Comparison of ENCODE assay signal across 34 cellular contexts in the genomic region with DNA sequence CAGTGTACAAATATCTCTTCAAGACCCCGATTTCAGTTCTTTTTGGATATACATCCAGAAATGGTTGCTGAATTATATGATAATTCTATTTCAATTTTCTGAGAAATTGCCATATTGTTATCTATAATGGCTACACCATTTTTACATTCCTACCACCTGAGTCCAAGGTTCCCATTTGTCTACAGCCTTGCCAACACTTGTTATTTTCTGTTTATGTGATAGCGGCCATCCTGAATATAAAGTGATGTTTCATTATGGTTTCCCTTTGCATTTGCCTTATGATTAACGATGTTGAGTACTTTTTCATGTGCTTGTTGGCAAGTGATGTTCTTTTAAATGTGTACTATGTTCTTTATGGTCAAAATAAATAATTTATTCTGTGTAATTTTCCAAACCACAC. TPM values are rescaled to one million over a fixed set of nuclear protein-coding genes. Genes with fewer than 3 reads are reported as not detected.
"Had no signal": no experiment of that assay in that cellular context is flagged by ENCODE, and none has a peak within 500 bp of the region (broad histone marks: within the 10 kb centered on the region; RNA-seq: fewer than 3 reads in every experiment).

No MANE protein-coding gene starts in this region.

- ATAC-seq: activated naive CD4-positive, alpha-beta T cell treated with anti-CD3 and anti-CD28 coated beads, Interleukin-2, amount 50 U/mL, for 72 hours; activated naive CD8-positive, alpha-beta T cell treated with anti-CD3 and anti-CD28 coated beads, Interleukin-2, amount 50 U/mL, for 24 hours; activated T-cell treated with anti-CD3 and anti-CD28 coated beads, Interleukin-2, amount 50 U/mL, for 4 hours; activated T-cell treated with anti-CD3 and anti-CD28 coated beads, Interleukin-2, amount 50 U/mL, for 72 hours; activated T-helper 17 cell treated with anti-CD3 and anti-CD28 coated beads, Interleukin-2, amount 50 U/mL, for 72 hours; body of pancreas had no signal

- H3K4me3 ChIP-seq: adrenal gland, ascending aorta, body of pancreas, breast epithelium, cardiac muscle cell had no signal

- FAIRE-seq: astrocyte, bronchial epithelial cell had no signal

- H3K36me3 ChIP-seq: adrenal gland, ascending aorta, brain microvascular endothelial cell, breast epithelium, cardiac muscle cell had no signal

- H3K27ac ChIP-seq: adrenal gland, ascending aorta, body of pancreas, brain microvascular endothelial cell, breast epithelium, cardiac muscle cell had no signal

- DNase-seq: activated effector memory CD4-positive, alpha-beta T cell treated with anti-CD3 and anti-CD28 coated beads, Interleukin-2, amount 50 U/mL, for 16 hours; activated effector memory CD4-positive, alpha-beta T cell treated with Interleukin-2 at 50 U/mL for 16 hours; activated gamma-delta T cell; activated gamma-delta T cell treated with Interleukin-2 at 50 U/mL for 16 hours; activated naive CD4-positive, alpha-beta T cell; activated naive CD4-positive, alpha-beta T cell treated with anti-CD3 and anti-CD28 coated beads for 36 hours; activated naive CD4-positive, alpha-beta T cell treated with anti-CD3 and anti-CD28 coated beads, Interleukin-2, amount 10 ng/mL, durations not matched to agents 7 days and 5 days; activated naive CD4-positive, alpha-beta T cell treated with anti-CD3 and anti-CD28 coated beads, Interleukin-2, amount 50 U/mL, for 16 hours; activated naive CD4-positive, alpha-beta T cell treated with Interleukin-2 at 50 U/mL for 16 hours; activated naive CD8-positive, alpha-beta T cell treated with anti-CD3 and anti-CD28 coated beads for 36 hours; activated naive CD8-positive, alpha-beta T cell treated with anti-CD3 and anti-CD28 coated beads, Interleukin-2, amount 10 ng/mL, durations not matched to agents 7 days and 5 days; activated naive CD8-positive, alpha-beta T cell treated with anti-CD3 and anti-CD28 coated beads, Interleukin-2, amount 50 U/mL, for 24 hours; activated T-cell treated with anti-CD3 and anti-CD28 coated beads, Interleukin-2, amount 50 U/mL, for 24 hours; activated T-cell treated with anti-CD3 and anti-CD28 coated beads, Interleukin-2, amount 50 U/mL, for 4 hours; activated T-cell treated with anti-CD3 and anti-CD28 coated beads, Interleukin-2, amount 50 U/mL, for 48 hours; activated T-cell treated with anti-CD3 and anti-CD28 coated beads, Interleukin-2, amount 50 U/mL, for 72 hours; adrenal gland; amniotic stem cell; amygdala; anterior cingulate cortex; aorta; body of pancreas; brain microvascular endothelial cell; caudate nucleus; central memory CD4-positive, alpha-beta T cell; cerebellar nuclear complex had no signal

- H3K27me3 ChIP-seq: adrenal gland, ascending aorta, body of pancreas, brain microvascular endothelial cell, breast epithelium, cardiac muscle cell had no signal

- H3K9me3 ChIP-seq: adrenal gland, ascending aorta, body of pancreas, breast epithelium had no signal

- H3K4me1 ChIP-seq: ascending aorta, body of pancreas, breast epithelium had no signal

RNA-seq across cellular contexts. Expression of a gene that starts 8.5 kb away (rescaled TPM):
- total RNA-seq: ascending aorta, astrocyte, bronchial epithelial cell, chondrocyte had no signal
- polyA plus RNA-seq: cardiac muscle cell had no signal
